9 cellular contexts compared by ENCODE assay signal in genomic region chr9:4689687-4690104, GRCh38. TPM values are rescaled to one million over a fixed set of nuclear protein-coding genes. Genes with fewer than 3 reads are reported as not detected.
DNase-seq lines count a peak whose midpoint lies in the region; ATAC-seq and TF ChIP-seq lines count a peak whose summit lies in the region.
"Had no signal": no experiment of that assay in that cellular context is flagged by ENCODE, and none has a peak within 500 bp of the region (broad histone marks: within the 10 kb centered on the region; RNA-seq: fewer than 3 reads in every experiment).

No MANE protein-coding gene starts in this region.

- DNase-seq in left lung (no peak), mucosa of gallbladder (ENCODE audit: low spot score) (no peak), mucosa of descending colon (no peak), activated gamma-delta T cell treated with Interleukin-2 at 50 U/mL for 16 hours (no peak), NCI-H1436 (lab: John Stamatoyannopoulos, UW) (no peak)

- no peaks in the 10 kb centered on the region for H3K27me3 ChIP-seq in left lung

- H3K4me1 ChIP-seq in left lung (peaks cover 2 to 24% of the 10 kb centered on the region in 2 donors), mucosa of descending colon (ENCODE audit: low read depth) (no peaks in the 10 kb centered on the region)

- H3K9me3 ChIP-seq in left lung (no peaks in the 10 kb centered on the region), mucosa of descending colon (no peaks in the 10 kb centered on the region)

- TF ChIP-seq CTCF in left lung (IDR thresholded peaks at IDR 0.05) (no peak), mucosa of descending colon (IDR thresholded peaks at IDR 0.05) (no peak)

- intact Hi-C loops in left lung (cut with DNase I) = no loop called here
- intact Hi-C loops in mucosa of descending colon (cut with DNase I, micrococcal nuclease) = no loop called here

- ATAC-seq in GM18519 (IDR thresholded peaks at IDR 0.05; ENCODE audit: low FRiP score, unreplicated experiment) = peak; percentile 71
- ATAC-seq in GM21576 (IDR thresholded peaks at IDR 0.05; ENCODE audit: unreplicated experiment) = peak; percentile 68
- peak; percentile 59 for ATAC-seq in HG03575 (IDR thresholded peaks at IDR 0.05; ENCODE audit: extremely low read depth, insufficient number of reproducible peaks, low FRiP score, unreplicated experiment)
- peak; percentile 76 for ATAC-seq in left lung
- ATAC-seq in mucosa of descending colon = no peak

- H3K36me3 ChIP-seq in left lung = peaks cover 0 to 54% of the 10 kb centered on the region in 2 donors
- no peaks in the 10 kb centered on the region for H3K36me3 ChIP-seq in mucosa of descending colon (ENCODE audit: low read depth)

- H3K4me3 ChIP-seq in left lung (no peak overlapping the region), mucosa of descending colon (no peak overlapping the region)
- H3K4me3 ChIP-seq: skin epidermis had no signal

- no peak overlapping the region for H3K27ac ChIP-seq in left lung

RNA-seq across cellular contexts. Expression of gene CDC37L1, which starts 10.3 kb away (rescaled TPM):
- 10 to 100 TPM; 14.5 to 16.4 TPM for total RNA-seq in left lung
- total RNA-seq in mucosa of gallbladder = 24.9 TPM
- 10 to 100 TPM; 11.1 to 27.1 (median 13.9) TPM for total RNA-seq in mucosa of descending colon

RNA-seq across cellular contexts. Expression of gene SPATA6L, which starts 23.4 kb away (rescaled TPM):
- 10 to 100 TPM in 1 of 2 donors, 1 to 10 TPM in 1; 9.4 to 10.1 TPM for total RNA-seq in left lung
- total RNA-seq in mucosa of gallbladder = 25.0 TPM
- total RNA-seq in mucosa of descending colon = 1 to 10 TPM; 4.5 to 4.9 (median 4.7) TPM

RNA-seq across cellular contexts. Expression of gene PLPP6, which starts 27.6 kb away (rescaled TPM):
- total RNA-seq in left lung = 1 to 10 TPM; 5.7 to 6.3 TPM
- total RNA-seq in mucosa of gallbladder = 9.2 TPM
- 10 to 100 TPM in 2 of 3 donors, 1 to 10 TPM in 1; 9.5 to 21.5 (median 17.2) TPM for total RNA-seq in mucosa of descending colon

RNA-seq across cellular contexts. Expression of gene AK3, which starts 51.3 kb away (rescaled TPM):
- total RNA-seq in left lung (10 to 100 TPM; 44.8 to 52.4 TPM), mucosa of gallbladder (40.9 TPM), mucosa of descending colon (10 to 100 TPM; 71.4 to 86.8 (median 74.0) TPM)
